Comparison of ENCODE assay signal across 10 cellular contexts in the genomic region with DNA sequence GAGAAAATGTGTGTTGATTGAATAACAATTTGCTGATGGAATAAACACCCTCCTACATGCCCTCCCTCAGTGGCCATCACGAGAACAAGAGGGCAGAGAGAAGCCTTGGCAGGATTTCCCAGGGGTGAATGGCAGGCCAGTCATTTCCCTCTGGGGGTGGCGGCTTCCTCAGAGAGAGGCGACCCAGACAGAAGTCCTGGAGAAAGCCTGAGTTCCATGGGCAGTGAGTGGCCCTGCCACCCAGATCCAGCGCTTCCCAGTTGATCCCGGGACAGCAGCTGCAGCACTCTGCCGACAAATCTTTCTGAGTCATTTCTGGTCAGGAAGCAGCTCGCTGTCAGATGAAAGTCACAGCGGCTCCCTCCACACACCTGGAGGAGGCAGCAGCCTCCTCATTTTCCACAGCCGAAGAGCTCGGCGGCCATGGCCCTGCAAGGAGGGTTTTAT.
DNase-seq lines count a peak whose midpoint lies in the region; FAIRE-seq and TF ChIP-seq lines count a peak whose summit lies in the region.
"Had no signal": no experiment of that assay in that cellular context is flagged by ENCODE, and none has a peak within 500 bp of the region (broad histone marks: within the 10 kb centered on the region; RNA-seq: fewer than 3 reads in every experiment).

No MANE protein-coding gene starts in this region.

- H3K4me3 ChIP-seq in SJCRH30 (no peak overlapping the region), fibroblast of pulmonary artery (replicated peaks; ENCODE audit: low read depth, low read length) (no peak overlapping the region)
- H3K4me3 ChIP-seq: thyroid gland had no signal

- FAIRE-seq in GM12892 (lab: Jason Lieb, UNC) = no peak

- TF ChIP-seq CTCF in GM12872 (IDR thresholded peaks at IDR 0.05; ENCODE audit: insufficient read depth, low read depth, low read length) (0 out of 3 replicates have a peak, but pooled peaks have one; percentile 5), fibroblast of pulmonary artery (IDR thresholded peaks at IDR 0.05; ENCODE audit: low read length, missing control alignments) (no peak)

- H3K36me3 ChIP-seq in SJCRH30 = no peaks in the 10 kb centered on the region
- H3K36me3 ChIP-seq: thyroid gland had no signal

- DNase-seq in SJCRH30 (peak; percentile 85 to 89), fibroblast of pulmonary artery (ENCODE audit: low read depth) (peak; percentile 60), renal cortical epithelial cell (ENCODE audit: low read depth) (peak; percentile 71), GM12892 (ENCODE audit: insufficient read length) (no peak), NCI-H146 (lab: John Stamatoyannopoulos, UW) (no peak), NAMALWA (ENCODE audit: low spot score) (no peak), DMS79 treated with DMSO at 0.1 percent for 48 hours (lab: John Stamatoyannopoulos, UW) (no peak)
- DNase-seq: NCI-H1694 treated with DMSO at 0.1 percent for 48 hours had no signal

- H3K27me3 ChIP-seq in SJCRH30 = no peaks in the 10 kb centered on the region
- H3K27me3 ChIP-seq: thyroid gland had no signal

- no peak for TF ChIP-seq POLR2A in GM12892 (IDR thresholded peaks at IDR 0.05; ENCODE audit: low read depth, low read length)

- peaks cover 41% of the 10 kb centered on the region for H3K4me1 ChIP-seq in SJCRH30

- no peaks in the 10 kb centered on the region for H3K9me3 ChIP-seq in SJCRH30 (replicated peaks)
- H3K9me3 ChIP-seq: thyroid gland had no signal

- H3K27ac ChIP-seq in SJCRH30 = peak overlapping the region; percentile 51
- H3K27ac ChIP-seq: thyroid gland had no signal

Comparison
In these comparisons a context has a peak if more than half of its experiments do, and no peak if none do; other contexts are left out.
1. DNase-seq: peak in SJCRH30 (2 of 2), fibroblast of pulmonary artery (single experiment) and renal cortical epithelial cell (single experiment); none in GM12892 (single experiment), NCI-H146 (single experiment), NAMALWA (single experiment) and DMS79 treated with DMSO at 0.1 percent for 48 hours (single experiment).